ENCODE assay signal across 1 cellular context in genomic region chr12:42325776-42326465, GRCh38.
A peak's percentile ranks its signal among the peaks of the same experiment; 100 is the strongest.
TF ChIP-seq lines count a peak whose summit lies in the region.

PPHLN1 (plus strand) TSS chr12:42326167; CDS start chr12:42335903, 9,736 bp downstream.
ZCRB1 (minus strand) TSS chr12:42326094; CDS start chr12:42324102, 1,992 bp downstream.

TF ChIP-seq in HepG2, 621 proteins besides CTCF, POLR2A, EP300 and RAD21 (continued from another document):
- TF ChIP-seq HMGXB3 (CRISPR knock-in tag; IDR thresholded peaks at IDR 0.05; ENCODE audit: borderline replicate concordance) = peak; percentile 50; the same call in 1 of the 2 replicates
- peak; percentile 65; the same call in 1 of the 2 replicates for TF ChIP-seq MEIS2 (CRISPR knock-in tag; IDR thresholded peaks at IDR 0.05)
- no peak for TF ChIP-seq ARID3A (IDR thresholded peaks at IDR 0.05; ENCODE audit: low read depth, low read length)
- 0 out of 2 replicates have a peak, but pooled peaks have one; percentile 72 for TF ChIP-seq STAT6 (CRISPR knock-in tag; IDR thresholded peaks at IDR 0.05; ENCODE audit: borderline replicate concordance)
- TF ChIP-seq FOXP4 (CRISPR knock-in tag; IDR thresholded peaks at IDR 0.05) = peak; percentile 43
- peak; percentile 45; the same call in 1 of the 2 replicates for TF ChIP-seq IRF2 (CRISPR knock-in tag; IDR thresholded peaks at IDR 0.05)
- TF ChIP-seq JDP2 (CRISPR knock-in tag; IDR thresholded peaks at IDR 0.05; ENCODE audit: borderline replicate concordance) = no peak
- TF ChIP-seq ZBTB7B (CRISPR knock-in tag; IDR thresholded peaks at IDR 0.05) = peak; percentile 46; the same call in 1 of the 2 replicates
- TF ChIP-seq TFDP2 (CRISPR knock-in tag; IDR thresholded peaks at IDR 0.05) = peak; percentile 45; the same call in 1 of the 2 replicates
- TF ChIP-seq ZBTB26 (CRISPR knock-in tag; IDR thresholded peaks at IDR 0.05; ENCODE audit: borderline replicate concordance) = 0 out of 2 replicates have a peak, but pooled peaks have one; percentile 26
- TF ChIP-seq FOXA3 (CRISPR knock-in tag; IDR thresholded peaks at IDR 0.05) = 0 out of 2 replicates have a peak, but pooled peaks have one; percentile 10
- peak; percentile 52; the same call in 1 of the 2 replicates for TF ChIP-seq SNAI1 (CRISPR knock-in tag; IDR thresholded peaks at IDR 0.05; ENCODE audit: borderline replicate concordance)
- TF ChIP-seq ZNF253 (CRISPR knock-in tag; IDR thresholded peaks at IDR 0.05; ENCODE audit: borderline replicate concordance) = 0 out of 2 replicates have a peak, but pooled peaks have one; percentile 33
- TF ChIP-seq ZNF772 (CRISPR knock-in tag; IDR thresholded peaks at IDR 0.05) = peak; percentile 81
- peak; percentile 33 for TF ChIP-seq ZNF781 (CRISPR knock-in tag; IDR thresholded peaks at IDR 0.05; ENCODE audit: borderline replicate concordance, not compliant biosample characterization)
- peak; percentile 96 for TF ChIP-seq GABPB1 (CRISPR knock-in tag; IDR thresholded peaks at IDR 0.05)
- TF ChIP-seq ZFP1 (CRISPR knock-in tag; IDR thresholded peaks at IDR 0.05) = no peak
- peak; percentile 75 for TF ChIP-seq TAF1 (CRISPR knock-in tag; IDR thresholded peaks at IDR 0.05)
